In the genomic region with DNA sequence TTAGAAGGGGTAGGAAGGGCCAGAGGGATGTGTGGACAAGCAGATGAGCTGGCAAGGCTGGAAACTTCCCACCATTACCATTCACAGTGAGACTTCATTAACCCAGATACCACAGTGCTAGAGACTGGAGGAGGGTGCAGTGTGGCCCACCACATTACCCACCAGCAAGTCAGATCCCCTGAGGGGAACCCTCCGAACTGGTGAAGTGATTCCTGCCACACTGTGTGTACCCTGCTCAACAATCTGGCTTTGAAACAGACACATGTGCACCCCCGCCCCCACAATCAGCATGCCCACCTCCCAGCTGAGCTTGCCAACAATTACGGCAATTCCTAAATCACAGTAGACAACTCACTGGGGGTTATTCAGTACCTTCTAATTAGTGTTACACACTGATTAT, we compare ENCODE assay signal across 17 cellular contexts.
"Had no signal": no experiment of that assay in that cellular context is flagged by ENCODE, and none has a peak within 500 bp of the region (broad histone marks: within the 10 kb centered on the region; RNA-seq: fewer than 3 reads in every experiment).

No MANE protein-coding gene starts in this region.

- H3K4me3 ChIP-seq: SJSA1, SK-N-MC had no signal

- DNase-seq: KBM-7, NCI-H1105 treated with DMSO at 0.1 percent for 48 hours, NCI-H1417 treated with DMSO at 0.1 percent for 48 hours, NCI-H146, NCI-H1694 treated with DMSO at 0.1 percent for 48 hours, NCI-H1930, NCI-H2081, NCI-H2107, NCI-H2227 treated with DMSO at 0.1 percent for 48 hours, NCI-H524, NCI-H526 treated with DMSO at 0.1 percent for 48 hours, NCI-H774, Right ventricle myocardium superior, RPMI8226, SIG-M5 had no signal

- H3K9me3 ChIP-seq: SJSA1 had no signal

- H3K4me1 ChIP-seq: SJSA1 had no signal

- H3K27ac ChIP-seq: SJSA1, SK-N-MC had no signal

- H3K36me3 ChIP-seq: SJSA1 had no signal
